In genomic region chr3:183587337-183587736, GRCh38 we compare ENCODE assay signal across 1 cellular context.
TF ChIP-seq lines count a peak whose summit lies in the region.

No MANE protein-coding gene starts in this region.

TF ChIP-seq in HepG2, 621 proteins besides CTCF, POLR2A, EP300 and RAD21:
- TF ChIP-seq DMAP1 (CRISPR knock-in tag; IDR thresholded peaks at IDR 0.05) (no peak), ZNF776 (CRISPR knock-in tag; IDR thresholded peaks at IDR 0.05) (no peak), ZNF407 (CRISPR knock-in tag; IDR thresholded peaks at IDR 0.05; ENCODE audit: not compliant biosample characterization) (no peak), ERF (CRISPR knock-in tag; IDR thresholded peaks at IDR 0.05) (no peak), ZNF740 (CRISPR knock-in tag; IDR thresholded peaks at IDR 0.05) (no peak), FOXO4 (CRISPR knock-in tag; conservative IDR thresholded peaks at IDR 0.05) (no peak), RFXANK (CRISPR knock-in tag; IDR thresholded peaks at IDR 0.05) (no peak), ZNF275 (CRISPR knock-in tag; IDR thresholded peaks at IDR 0.05; ENCODE audit: borderline replicate concordance) (no peak), JARID2 (CRISPR knock-in tag; IDR thresholded peaks at IDR 0.05; ENCODE audit: insufficient replicate concordance) (no peak), ZNF576 (CRISPR knock-in tag; IDR thresholded peaks at IDR 0.05) (no peak), ZNF256 (CRISPR knock-in tag; conservative IDR thresholded peaks at IDR 0.05) (no peak), KDM6A (CRISPR knock-in tag; IDR thresholded peaks at IDR 0.05; ENCODE audit: low read depth) (no peak), YY1 (IDR thresholded peaks at IDR 0.05; ENCODE audit: insufficient read depth, insufficient replicate concordance, low read depth, low read length) (no peak)
